In genomic region chr14:94907626-94908261, GRCh38 we compare ENCODE assay signal across 21 cellular contexts.
DNase-seq lines count a peak whose midpoint lies in the region; ATAC-seq and TF ChIP-seq lines count a peak whose summit lies in the region.
"Had no signal": no experiment of that assay in that cellular context is flagged by ENCODE, and none has a peak within 500 bp of the region (broad histone marks: within the 10 kb centered on the region; RNA-seq: fewer than 3 reads in every experiment).

No MANE protein-coding gene starts in this region.

- peaks cover 0 to 4% (median 0%) of the 10 kb centered on the region in 3 donors for H3K27me3 Mint-ChIP-seq in immature natural killer cell (ENCODE audit: low read depth in 3 of 3)
- H3K27me3 Mint-ChIP-seq: stimulated activated memory B cell treated with anti-CD40 and anti-IgM and Interleukin-4, amounts not matched to agents 10 μg/mL and 1 μg/mL and 100 μg/mL, for 72 hours had no signal

- DNase-seq in activated effector memory CD4-positive, alpha-beta T cell treated with anti-CD3 and anti-CD28 coated beads, Interleukin-2, amount 50 U/mL, for 16 hours: peak; percentile 50
- no peak for DNase-seq in activated effector memory CD4-positive, alpha-beta T cell treated with Interleukin-2 at 50 U/mL for 16 hours
- peak; percentile 27 for DNase-seq in left kidney (ENCODE audit: low read depth, low spot score)
- no peak for DNase-seq in tibial nerve (ENCODE audit: low spot score in 2 of 2)
- no peak for DNase-seq in immature natural killer cell
- no peak for DNase-seq in cerebellar nuclear complex (lab: John Stamatoyannopoulos, UW)
- DNase-seq: activated CD4-positive, CD25-positive, alpha-beta regulatory T cell treated with anti-CD3 and anti-CD28 coated beads, Interleukin-2, amount 50 U/mL, for 72 hours; CD4-positive, alpha-beta T cell; DMS79; kidney glomerular epithelial cell; NCI-H2029 treated with DMSO at 0.1 percent for 48 hours; NCI-H774; T-helper 2 cell had no signal

- H3K4me1 Mint-ChIP-seq in immature natural killer cell: no peaks in the 10 kb centered on the region
- H3K4me1 Mint-ChIP-seq: stimulated activated memory B cell treated with anti-CD40 and anti-IgM and Interleukin-4, amounts not matched to agents 10 μg/mL and 1 μg/mL and 100 μg/mL, for 72 hours had no signal

- no peak overlapping the region for H3K27ac Mint-ChIP-seq in immature natural killer cell
- H3K27ac Mint-ChIP-seq: CD4-positive, alpha-beta T cell; dendritic cell treated with granulocyte-macrophage colony-stimulating factor and Interleukin-4, amounts not matched to agents 40 ng/mL and 50 ng/mL, for 4 days; stimulated activated memory B cell treated with anti-CD40 and anti-IgM and Interleukin-4, amounts not matched to agents 10 μg/mL and 1 μg/mL and 100 μg/mL, for 72 hours; type B pancreatic cell had no signal

- H3K36me3 Mint-ChIP-seq in immature natural killer cell: no peaks in the 10 kb centered on the region
- H3K36me3 Mint-ChIP-seq: stimulated activated memory B cell treated with anti-CD40 and anti-IgM and Interleukin-4, amounts not matched to agents 10 μg/mL and 1 μg/mL and 100 μg/mL, for 72 hours; type B pancreatic cell had no signal

- no peaks in the 10 kb centered on the region for H3K36me3 ChIP-seq in tibial nerve

- peak overlapping the region; percentile 3 to 41 (median 8) for H3K4me3 ChIP-seq in tibial nerve
- H3K4me3 ChIP-seq: smooth muscle cell had no signal

- peak overlapping the region; percentile 41 for H3K27ac ChIP-seq in VCaP
- peak overlapping the region in 2 of 4 donors; percentile 40 to 43 for H3K27ac ChIP-seq in tibial nerve
- H3K27ac ChIP-seq: RWPE1 had no signal

- WGBS in tibial nerve, 2 donors: 26 to 52% methylated on average over 29 to 30 of the region's 30 CpGs

- no peaks in the 10 kb centered on the region for H3K9me3 Mint-ChIP-seq in immature natural killer cell
- H3K9me3 Mint-ChIP-seq: dendritic cell treated with granulocyte-macrophage colony-stimulating factor and Interleukin-4, amounts not matched to agents 40 ng/mL and 50 ng/mL, for 4 days had no signal

- no peak overlapping the region for H3K4me3 Mint-ChIP-seq in immature natural killer cell
- H3K4me3 Mint-ChIP-seq: CD4-positive, alpha-beta T cell; dendritic cell treated with granulocyte-macrophage colony-stimulating factor and Interleukin-4, amounts not matched to agents 40 ng/mL and 50 ng/mL, for 4 days; stimulated activated memory B cell treated with anti-CD40 and anti-IgM and Interleukin-4, amounts not matched to agents 10 μg/mL and 1 μg/mL and 100 μg/mL, for 72 hours; type B pancreatic cell had no signal

- TF ChIP-seq CTCF in VCaP (conservative IDR thresholded peaks at IDR 0.05) (no peak), tibial nerve (IDR thresholded peaks at IDR 0.05) (no peak)

- no peaks in the 10 kb centered on the region for H3K27me3 ChIP-seq in tibial nerve

- TF ChIP-seq EP300 in tibial nerve (IDR thresholded peaks at IDR 0.05): no peak

- ATAC-seq in HG02610 (IDR thresholded peaks at IDR 0.05; ENCODE audit: unreplicated experiment): no peak
- ATAC-seq: HepG2; stimulated activated memory B cell treated with anti-CD40 and anti-IgM and Interleukin-4, amounts not matched to agents 10 μg/mL and 1 μg/mL and 100 μg/mL, for 72 hours had no signal

- no peak for TF ChIP-seq POLR2A in tibial nerve (IDR thresholded peaks at IDR 0.05)

- peaks cover 0 to 24% (median 0%) of the 10 kb centered on the region in 4 donors for H3K9me3 ChIP-seq in tibial nerve

- H3K4me1 ChIP-seq in tibial nerve: no peaks in the 10 kb centered on the region

Comparison
In these comparisons a context has a peak if more than half of its experiments do, and no peak if none do; other contexts are left out.
1. DNase-seq: peak in activated effector memory CD4-positive, alpha-beta T cell treated with anti-CD3 and anti-CD28 coated beads, Interleukin-2, amount 50 U/mL, for 16 hours (single experiment) and left kidney (single experiment); none in activated effector memory CD4-positive, alpha-beta T cell treated with Interleukin-2 at 50 U/mL for 16 hours (single experiment), tibial nerve (0 of 2), immature natural killer cell (0 of 3) and cerebellar nuclear complex (0 of 2).